Comparison of ENCODE assay signal across 7 cellular contexts in the genomic region with DNA sequence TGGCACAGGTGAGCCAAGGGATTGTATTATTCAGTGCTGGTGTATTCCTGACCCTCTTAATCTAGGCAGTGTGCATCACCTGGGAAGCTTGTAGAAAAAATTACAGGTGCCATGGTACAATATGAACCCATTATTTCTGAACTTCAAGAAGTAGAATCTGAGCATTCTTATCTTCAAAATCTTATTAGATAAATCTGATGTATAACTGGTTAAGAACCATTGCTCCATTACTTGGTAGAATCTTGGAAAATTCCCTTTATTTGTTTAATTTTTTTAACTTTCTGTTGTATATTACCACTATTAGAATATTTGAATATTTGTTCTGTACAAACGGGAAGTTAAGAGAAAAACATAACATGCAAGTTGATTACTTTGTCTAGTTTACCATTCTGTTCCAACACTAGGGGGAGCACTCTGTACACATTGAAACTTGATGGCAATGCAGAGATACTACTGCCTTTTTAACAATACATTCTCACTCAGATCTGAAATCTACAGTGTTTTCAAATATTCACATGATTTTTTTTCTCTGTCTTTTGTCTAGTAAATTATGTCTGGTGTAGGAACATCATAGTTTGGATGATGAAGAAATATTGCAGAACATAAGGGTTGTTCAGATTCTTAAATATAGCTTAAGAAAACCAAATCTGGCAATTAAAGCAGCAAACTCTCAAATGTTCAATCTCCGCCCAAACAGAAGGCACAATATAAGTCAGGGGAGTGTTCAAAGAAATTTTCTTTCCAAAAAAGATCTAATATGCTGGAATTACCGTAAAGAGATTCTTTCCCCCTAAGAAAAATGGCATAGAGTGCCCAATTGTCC.
DNase-seq lines count a peak whose midpoint lies in the region; ATAC-seq, FAIRE-seq and TF ChIP-seq lines count a peak whose summit lies in the region.

No MANE protein-coding gene starts in this region.

- H3K9ac ChIP-seq in Loucy (ENCODE audit: low read depth, low read length, poor library complexity, severe bottlenecking) (no peak overlapping the region), H1 (replicated peaks in 1 of 4; ENCODE audit: extremely low read depth in 1 of 4, low read depth in 3 of 4, low read length in 3 of 4) (no peak overlapping the region)

- H3K4me2 ChIP-seq in Loucy (ENCODE audit: low read depth, low read length, poor library complexity, severe bottlenecking) (no peak overlapping the region), H1 (ENCODE audit: insufficient read depth in 1 of 2, low read depth in 2 of 2, low read length in 2 of 2) (no peak overlapping the region)

- no peak overlapping the region for H2BK5ac ChIP-seq in H1 (ENCODE audit: low read depth, low read length)

- no peak overlapping the region for H3K18ac ChIP-seq in H1 (ENCODE audit: extremely low read depth, low read length)

- H3K4me3 ChIP-seq in Loucy (ENCODE audit: low read length, poor library complexity, severe bottlenecking) (no peak overlapping the region), H1 (ENCODE audit: extremely low read depth in 1 of 4, insufficient read depth in 2 of 4, low read depth in 3 of 4, low read length in 4 of 4) (no peak overlapping the region), mucosa of descending colon (no peak overlapping the region)

- H3K4ac ChIP-seq in H1 (replicated peaks; ENCODE audit: insufficient read length, low read depth, low read length) = no peak overlapping the region

- H3K4me1 ChIP-seq in Loucy (ENCODE audit: insufficient read depth, low read length, poor library complexity, severe bottlenecking) (no peaks in the 10 kb centered on the region), H1 (replicated peaks in 1 of 4; ENCODE audit: control insufficient read depth in 3 of 4, insufficient read depth in 4 of 4, low read length in 3 of 4) (no peaks in the 10 kb centered on the region), mucosa of descending colon (ENCODE audit: low read depth) (no peaks in the 10 kb centered on the region)

- peak; percentile 10 for DNase-seq in GDM1 (lab: John Stamatoyannopoulos, UW)
- DNase-seq in RCC 7860 (ENCODE audit: low spot score) = peak; percentile 20
- DNase-seq in H1 (ENCODE audit: low read depth in 1 of 2, low spot score in 2 of 2) = no peak
- peak in 1 of 3 donors; percentile 68 for DNase-seq in mucosa of descending colon

- no peak overlapping the region for H4K5ac ChIP-seq in H1 (ENCODE audit: insufficient read length, low read depth, low read length)

- no peak overlapping the region for H4K8ac ChIP-seq in H1 (ENCODE audit: extremely low read depth, insufficient read depth, low read length)

- H3K27me3 ChIP-seq in Loucy (ENCODE audit: insufficient read depth, low read length, poor library complexity, severe bottlenecking) = no peaks in the 10 kb centered on the region
- no peaks in the 10 kb centered on the region for H3K27me3 ChIP-seq in H1 (replicated peaks in 1 of 4; ENCODE audit: control insufficient read depth in 3 of 4, extremely low read depth in 1 of 4, insufficient read depth in 3 of 4, low read length in 3 of 4)

- H4K20me1 ChIP-seq in Loucy (ENCODE audit: insufficient read depth, low read length, poor library complexity, severe bottlenecking) (no peaks in the 10 kb centered on the region), H1 (replicated peaks in 1 of 2; ENCODE audit: control insufficient read depth in 1 of 2, insufficient read depth in 2 of 2, low read length in 2 of 2) (no peaks in the 10 kb centered on the region)

- 86% methylated on average over 3 of the region's 3 CpGs; no CpG with 5 or more reads in 1 of the 2 experiments for WGBS in H1 (ENCODE audit: extremely low coverage in 1 of 2, insufficient coverage in 1 of 2, insufficient read length in 1 of 2, insufficient replicate concordance in 2 of 2, low coverage in 1 of 2, low lambda C conversion rate in 2 of 2, missing lambda C conversion rate in 1 of 2), 2 experiments

- H3K79me2 ChIP-seq in Loucy (ENCODE audit: insufficient read depth, low read length) (no peaks in the 10 kb centered on the region), H1 (ENCODE audit: control insufficient read depth in 1 of 2, insufficient read depth in 2 of 2, low read length in 2 of 2) (no peaks in the 10 kb centered on the region)

- H3F3A ChIP-seq in Loucy (ENCODE audit: low read depth) = no peaks in the 10 kb centered on the region

- no peak overlapping the region for H2AK5ac ChIP-seq in H1 (ENCODE audit: low read depth, low read length)

- H3K36me3 ChIP-seq in Loucy (ENCODE audit: insufficient read depth, low read length) = peaks cover 48% of the 10 kb centered on the region
- H3K36me3 ChIP-seq in H1 (ENCODE audit: control insufficient read depth in 2 of 4, insufficient read depth in 4 of 4, low read length in 3 of 4) = peaks cover 3 to 22% (median 16%) of the 10 kb centered on the region in 4 experiments; a peak in 7 of 8 replicates
- peaks cover 1% of the 10 kb centered on the region for H3K36me3 ChIP-seq in mucosa of descending colon (ENCODE audit: low read depth)

- no peaks in the 10 kb centered on the region for H3K9me2 ChIP-seq in Loucy (replicated peaks; ENCODE audit: low read depth, low read length)

- no peak overlapping the region for H3K23ac ChIP-seq in H1 (ENCODE audit: insufficient read length)

- TF ChIP-seq POLR2A in H1 (IDR thresholded peaks at IDR 0.05; ENCODE audit: control extremely low read depth in 1 of 2, low read depth in 2 of 2, low read length in 2 of 2) = no peak

- TF ChIP-seq RAD21 in H1 (IDR thresholded peaks at IDR 0.05 in 1 of 2, conservative IDR thresholded peaks at IDR 0.05 in 1 of 2; ENCODE audit: low read depth in 2 of 2, low read length in 2 of 2) = peak; percentile 66

- CTCF ChIA-PET in H1 (lab: Charles Lee; ENCODE audit: partially characterized antibody) = interaction anchor here (0.6 to 2.0 kb wide), 27 partner anchors 9 to 1272 kb away, joined by 3 to 10 read pairs (median 3); no protein-coding TSS in a partner anchor

- no peak overlapping the region for H2BK20ac ChIP-seq in H1 (ENCODE audit: low read length)

- no peak overlapping the region for H2BK120ac ChIP-seq in H1 (replicated peaks; ENCODE audit: low read depth, low read length)

- TF ChIP-seq EP300 in H1 (IDR thresholded peaks at IDR 0.05; ENCODE audit: borderline replicate concordance in 1 of 2, low read depth in 2 of 2, low read length in 2 of 2) = no peak

- H2BK12ac ChIP-seq in H1 (ENCODE audit: low read depth, low read length) = no peak overlapping the region

- intact Hi-C loops in mucosa of descending colon (cut with DNase I, micrococcal nuclease) = no loop called here

- TF ChIP-seq CTCF in Loucy (conservative IDR thresholded peaks at IDR 0.05; ENCODE audit: low read length) (peak; percentile 92), H1 (IDR thresholded peaks at IDR 0.05; ENCODE audit: control extremely low read depth in 1 of 3, insufficient read depth in 1 of 3, low read depth in 1 of 3, low read length in 3 of 3) (peak in 2 of 3 experiments; percentile 40 to 67; a peak in 2 of 4 replicates), mucosa of descending colon (IDR thresholded peaks at IDR 0.05) (peak; percentile 65)

- peak; percentile 85 for ATAC-seq in mucosa of descending colon
- no peak for ATAC-seq in HG03442 (IDR thresholded peaks at IDR 0.05; ENCODE audit: unreplicated experiment)
- ATAC-seq in GM19328 (IDR thresholded peaks at IDR 0.05; ENCODE audit: unreplicated experiment) = no peak

- no peak overlapping the region for H4K91ac ChIP-seq in H1 (replicated peaks; ENCODE audit: insufficient read length, low read length)

- POLR2A ChIA-PET in H1 (lab: Charles Lee; ENCODE audit: partially characterized antibody) = no interaction called here

- H2BK15ac ChIP-seq in H1 (ENCODE audit: low read length) = no peak overlapping the region

- no peaks in the 10 kb centered on the region for H3K23me2 ChIP-seq in H1 (ENCODE audit: low read depth, low read length)

- H2AFZ ChIP-seq in Loucy (ENCODE audit: low read length) = no peak overlapping the region
- no peak overlapping the region for H2AFZ ChIP-seq in H1 (ENCODE audit: low read length)

- FAIRE-seq in RCC 7860 (lab: Jason Lieb, UNC) (peak; percentile 59), H1 (lab: Jason Lieb, UNC) (peak; percentile 92)

- H3K79me1 ChIP-seq in H1 (ENCODE audit: low read depth, low read length) = no peaks in the 10 kb centered on the region

- H3K14ac ChIP-seq in H1 (ENCODE audit: insufficient read length) = no peak overlapping the region

- no peak overlapping the region for H3K56ac ChIP-seq in H1 (replicated peaks; ENCODE audit: insufficient read length, low read depth, low read length)

- H3K9me3 ChIP-seq in Loucy (ENCODE audit: insufficient read depth, low read depth, low read length) (no peaks in the 10 kb centered on the region), H1 (ENCODE audit: insufficient read depth in 2 of 2, low read depth in 1 of 2, low read length in 1 of 2) (no peaks in the 10 kb centered on the region), mucosa of descending colon (no peaks in the 10 kb centered on the region)

- no peak overlapping the region for H3K27ac ChIP-seq in H1 (ENCODE audit: low read depth, low read length)

TF ChIP-seq in H1, 55 proteins besides CTCF, POLR2A, EP300 and RAD21 (continues in another document):
- no peak for TF ChIP-seq SIRT6 (IDR thresholded peaks at IDR 0.05; ENCODE audit: low read length)
- TF ChIP-seq SRF (IDR thresholded peaks at IDR 0.05; ENCODE audit: low read depth, low read length) = no peak
- no peak for TF ChIP-seq RXRA (IDR thresholded peaks at IDR 0.05; ENCODE audit: insufficient read depth, low read depth, low read length)
- TF ChIP-seq RNF2 (IDR thresholded peaks at IDR 0.05; ENCODE audit: borderline replicate concordance, low read depth, low read length, missing control alignments, poor library complexity, severe bottlenecking) = no peak
- no peak for TF ChIP-seq CEBPB (IDR thresholded peaks at IDR 0.05; ENCODE audit: low read depth, low read length)
- no peak for TF ChIP-seq SAP30 (IDR thresholded peaks at IDR 0.05; ENCODE audit: insufficient read depth, insufficient replicate concordance, low read length)
- no peak for TF ChIP-seq JUND (IDR thresholded peaks at IDR 0.05; ENCODE audit: low read length)
- no peak for TF ChIP-seq PHF8 (conservative IDR thresholded peaks at IDR 0.05; ENCODE audit: low read depth, low read length)
- no peak for TF ChIP-seq CHD2 (IDR thresholded peaks at IDR 0.05; ENCODE audit: low read length)
- TF ChIP-seq KDM4A (IDR thresholded peaks at IDR 0.05; ENCODE audit: low read depth, low read length, severe bottlenecking) = no peak
- no peak for TF ChIP-seq HDAC2 (IDR thresholded peaks at IDR 0.05; ENCODE audit: borderline replicate concordance in 1 of 2, low read depth in 2 of 2, low read length in 2 of 2)
- TF ChIP-seq, protein P1, sequence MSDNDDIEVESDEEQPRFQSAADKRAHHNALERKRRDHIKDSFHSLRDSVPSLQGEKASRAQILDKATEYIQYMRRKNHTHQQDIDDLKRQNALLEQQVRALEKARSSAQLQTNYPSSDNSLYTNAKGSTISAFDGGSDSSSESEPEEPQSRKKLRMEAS (IDR thresholded peaks at IDR 0.05) = no peak
- TF ChIP-seq CTBP2 (IDR thresholded peaks at IDR 0.05; ENCODE audit: borderline replicate concordance, insufficient read depth, insufficient read length, low read length) = no peak

Comparison
In these comparisons a context has a peak if more than half of its experiments do, and no peak if none do; other contexts are left out.
1. DNase-seq: peak in GDM1 (single experiment) and RCC 7860 (single experiment); none in H1 (0 of 2).
2. Peak in every context shown above with its lines, with median percentiles within 50 percentile points of each other: CTCF ChIP-seq.